9 cellular contexts compared by ENCODE assay signal in the genomic region with DNA sequence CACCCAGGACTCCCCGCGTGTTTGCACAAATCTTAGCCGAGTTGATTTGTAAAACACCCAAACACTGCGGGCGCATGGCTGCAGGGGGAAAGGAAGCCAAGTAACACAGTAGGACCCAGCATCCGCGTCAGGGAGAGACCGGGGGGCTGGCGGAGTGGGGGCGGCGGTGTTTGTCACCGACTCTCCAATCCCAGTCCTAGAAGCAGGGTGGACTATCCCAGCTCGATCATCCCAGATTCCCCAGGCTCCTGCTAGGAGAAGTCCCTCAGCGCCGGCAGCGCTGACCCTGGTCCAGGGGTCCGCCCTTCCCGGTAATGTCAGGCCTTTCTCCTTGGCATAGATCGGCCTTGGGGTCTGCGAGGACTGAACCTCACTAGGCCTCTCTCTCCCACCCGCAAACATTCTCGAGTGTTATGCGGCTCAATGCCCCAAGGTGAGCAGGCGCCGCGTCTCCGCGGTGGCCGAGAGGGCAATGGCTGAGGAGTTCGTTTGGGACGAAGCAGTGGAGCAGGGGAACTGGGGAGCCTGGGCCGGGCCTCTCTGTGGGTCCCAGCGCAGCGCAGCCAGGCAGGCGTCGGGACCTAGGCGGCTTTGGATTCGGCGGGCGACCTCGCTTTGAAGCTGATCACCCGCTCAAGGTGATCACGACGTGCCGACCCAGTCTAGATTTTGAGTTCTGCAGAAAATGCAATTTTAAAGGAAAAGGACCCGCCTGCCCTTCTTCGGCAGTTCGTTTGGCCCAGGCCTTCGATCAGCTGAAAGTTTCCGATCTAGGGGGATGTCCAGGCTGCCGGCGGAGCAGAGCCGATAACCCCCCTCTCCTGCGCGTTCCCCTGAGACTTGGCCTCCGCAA. TPM values are rescaled to one million over a fixed set of nuclear protein-coding genes. Genes with fewer than 3 reads are reported as not detected.
DNase-seq lines count a peak whose midpoint lies in the region; ATAC-seq and TF ChIP-seq lines count a peak whose summit lies in the region.
"Had no signal": no experiment of that assay in that cellular context is flagged by ENCODE, and none has a peak within 500 bp of the region (broad histone marks: within the 10 kb centered on the region; RNA-seq: fewer than 3 reads in every experiment).

No MANE protein-coding gene starts in this region.

- peak overlapping the region; percentile 53 for H3K4me2 ChIP-seq in osteoblast (ENCODE audit: insufficient read depth, low read length)

- H3K4me3 ChIP-seq in epithelial cell of proximal tubule (ENCODE audit: low read depth, low read length) (peak overlapping the region; percentile 44), osteoblast (ENCODE audit: insufficient read depth, low read length) (no peak overlapping the region)

- H3K27me3 Mint-ChIP-seq in CD14-positive monocyte (ENCODE audit: low read depth in 3 of 3): peaks cover 79 to 92% (median 88%) of the 10 kb centered on the region in 3 donors

- no peaks in the 10 kb centered on the region for H3K79me2 ChIP-seq in osteoblast (ENCODE audit: insufficient read depth, low read length)

- H3K36me3 Mint-ChIP-seq in CD14-positive monocyte: peaks cover 0 to 6% of the 10 kb centered on the region in 2 donors

- H2AFZ ChIP-seq in osteoblast (ENCODE audit: low read length): no peak overlapping the region

- ATAC-seq in HG03159 (IDR thresholded peaks at IDR 0.05; ENCODE audit: unreplicated experiment) (peak; percentile 2), GM21423 (IDR thresholded peaks at IDR 0.05; ENCODE audit: unreplicated experiment) (no peak), left colon (no peak), HG03342 (IDR thresholded peaks at IDR 0.05; ENCODE audit: unreplicated experiment) (no peak)

- H3K4me1 Mint-ChIP-seq in CD14-positive monocyte: peaks cover 28% of the 10 kb centered on the region

- intact Hi-C loops in CD14-positive monocyte (cut with micrococcal nuclease): loop anchor here in 1 of 2 donors (10.0 kb wide), 1 partner anchor 1311 kb away; a partner anchor contains a TSS
- intact Hi-C loops in left colon (cut with DNase I, micrococcal nuclease): loop anchor here in 1 of 2 donors (10.0 kb wide), 1 partner anchor 299 kb away; no protein-coding TSS in a partner anchor

- H3K4me1 ChIP-seq in osteoblast (ENCODE audit: insufficient read depth, low read length): no peaks in the 10 kb centered on the region

- H3K27ac Mint-ChIP-seq in CD14-positive monocyte: no peak overlapping the region

- no peaks in the 10 kb centered on the region for H3K36me3 ChIP-seq in osteoblast (ENCODE audit: insufficient read depth, low read length)

- peak overlapping the region; percentile 9 to 88 for H3K4me3 Mint-ChIP-seq in CD14-positive monocyte

- TF ChIP-seq CTCF in CD14-positive monocyte (IDR thresholded peaks at IDR 0.05) (no peak), epithelial cell of proximal tubule (conservative IDR thresholded peaks at IDR 0.05; ENCODE audit: low read depth, low read length) (no peak), osteoblast (IDR thresholded peaks at IDR 0.05; ENCODE audit: extremely low read depth, low read depth, low read length) (no peak)

- no peak overlapping the region for H3K27ac ChIP-seq in osteoblast (ENCODE audit: low read depth, low read length)

- peaks cover 0 to 22% (median 9%) of the 10 kb centered on the region in 7 donors for H3K9me3 Mint-ChIP-seq in CD14-positive monocyte

- peaks cover 90% of the 10 kb centered on the region for H3K27me3 ChIP-seq in osteoblast (ENCODE audit: insufficient read depth, low read length)

- DNase-seq in CD14-positive monocyte (ENCODE audit: low spot score): no peak
- DNase-seq in epithelial cell of proximal tubule (ENCODE audit: low read depth): no peak
- peak; percentile 77 for DNase-seq in osteoblast (ENCODE audit: insufficient read length, low spot score, missing footprints)
- no peak for DNase-seq in left colon
- no peak for DNase-seq in NOMO-1 treated with DMSO at 0.1 percent for 48 hours (lab: John Stamatoyannopoulos, UW; ENCODE audit: unreplicated experiment)

- H3K9me3 ChIP-seq in osteoblast (ENCODE audit: low read depth, low read length): no peaks in the 10 kb centered on the region

- no peaks in the 10 kb centered on the region for H4K20me1 ChIP-seq in osteoblast (ENCODE audit: insufficient read depth, low read length)

RNA-seq across cellular contexts. Expression of a gene that starts 1.5 kb away (rescaled TPM):
- not detected for polyA plus RNA-seq in CD14-positive monocyte
- total RNA-seq in epithelial cell of proximal tubule (not detected in 2 replicates), osteoblast (under 0.01 TPM in 1 of 2 replicates, not detected in the other), left colon (under 1 TPM; 0.18 to 0.25 TPM)
- total RNA-seq: activated CD8-positive, alpha-beta memory T cell treated with anti-CD3 and anti-CD28 coated beads for 36 hours had no signal

RNA-seq across cellular contexts. Expression of a gene that starts 14.6 kb away (rescaled TPM):
- 10 to 100 TPM; 45.4 to 48.9 TPM for polyA plus RNA-seq in CD14-positive monocyte
- 11.6 and 14.4 TPM in 2 replicates for total RNA-seq in epithelial cell of proximal tubule
- total RNA-seq in osteoblast: 47.4 and 47.8 TPM in 2 replicates
- 10 to 100 TPM; 26.9 to 33.5 TPM for total RNA-seq in left colon
